Comparison of ENCODE assay signal across 9 cellular contexts in genomic region chr14:50044040-50044651, GRCh38.
DNase-seq lines count a peak whose midpoint lies in the region; ATAC-seq and TF ChIP-seq lines count a peak whose summit lies in the region.
"Had no signal": no experiment of that assay in that cellular context is flagged by ENCODE, and none has a peak within 500 bp of the region (broad histone marks: within the 10 kb centered on the region; RNA-seq: fewer than 3 reads in every experiment).

No MANE protein-coding gene starts in this region.

- H3K4me1 Mint-ChIP-seq in CD14-positive monocyte = peaks cover 68% of the 10 kb centered on the region
- H3K4me1 Mint-ChIP-seq in naive thymus-derived CD8-positive, alpha-beta T cell = peaks cover 46 to 85% (median 78%) of the 10 kb centered on the region in 4 donors

- peak overlapping the region; percentile 59 for H3K9ac ChIP-seq in Loucy (ENCODE audit: low read depth, low read length, poor library complexity, severe bottlenecking)

- no peak for TF ChIP-seq POLR2A in body of pancreas (IDR thresholded peaks at IDR 0.05)

- ATAC-seq in body of pancreas (no peak), HG03280 (IDR thresholded peaks at IDR 0.05; ENCODE audit: unreplicated experiment) (no peak)
- ATAC-seq in naive thymus-derived CD8-positive, alpha-beta T cell = peak; percentile 45 to 58

- no peaks in the 10 kb centered on the region for H3K27me3 ChIP-seq in Loucy (ENCODE audit: insufficient read depth, low read length, poor library complexity, severe bottlenecking)
- no peaks in the 10 kb centered on the region for H3K27me3 ChIP-seq in body of pancreas
- H3K27me3 ChIP-seq: SJSA1 had no signal

- no peak overlapping the region for H3K4me3 Mint-ChIP-seq in CD14-positive monocyte
- H3K4me3 Mint-ChIP-seq in naive thymus-derived CD8-positive, alpha-beta T cell = peak overlapping the region; percentile 36 to 84 (median 68)

- WGBS in body of pancreas, 2 donors = 60 to 70% methylated on average over 4 of the region's 4 CpGs

- H3K9me2 ChIP-seq in Loucy (replicated peaks; ENCODE audit: low read depth, low read length) = no peaks in the 10 kb centered on the region

- peaks cover 0 to 4% (median 0%) of the 10 kb centered on the region in 3 donors for H3K27me3 Mint-ChIP-seq in CD14-positive monocyte (ENCODE audit: low read depth in 3 of 3)
- no peaks in the 10 kb centered on the region for H3K27me3 Mint-ChIP-seq in naive thymus-derived CD8-positive, alpha-beta T cell

- peaks cover 17 to 19% of the 10 kb centered on the region in 2 donors for H3K36me3 Mint-ChIP-seq in CD14-positive monocyte
- H3K36me3 Mint-ChIP-seq in naive thymus-derived CD8-positive, alpha-beta T cell = peaks cover 0 to 9% (median 2%) of the 10 kb centered on the region in 3 donors

- no peak for DNase-seq in CD14-positive monocyte (ENCODE audit: low spot score)
- no peak for DNase-seq in body of pancreas
- DNase-seq in naive thymus-derived CD8-positive, alpha-beta T cell = peak in 4 of 10 donors; percentile 12 to 59 (median 52)
- DNase-seq in NCI-H2196 treated with DMSO at 0.1 percent for 48 hours (lab: John Stamatoyannopoulos, UW; ENCODE audit: unreplicated experiment) = no peak
- DNase-seq in posterior cingulate gyrus = no peak
- DNase-seq in germinal center (ENCODE audit: low spot score) = no peak

- intact Hi-C loops in CD14-positive monocyte (cut with micrococcal nuclease) (no loop called here), body of pancreas (cut with DNase I) (no loop called here), posterior cingulate gyrus (cut with DNase I) (no loop called here)

- POLR2A ChIA-PET in naive thymus-derived CD8-positive, alpha-beta T cell (lab: Charles Lee) = interaction anchor here (0.6 to 5.5 kb wide), 29 partner anchors 10 to 182 kb away, joined by 3 to 86 read pairs (median 5); partner anchors contain the start of genes ARF6 and VCPKMT

- H3K4me1 ChIP-seq in Loucy (ENCODE audit: insufficient read depth, low read length, poor library complexity, severe bottlenecking) (peaks cover 57% of the 10 kb centered on the region), body of pancreas (peaks cover 39% of the 10 kb centered on the region)

- H3F3A ChIP-seq in Loucy (ENCODE audit: low read depth) = no peaks in the 10 kb centered on the region; the same call in 1 of the 2 replicates

- H3K4me3 ChIP-seq in Loucy (ENCODE audit: low read length, poor library complexity, severe bottlenecking) (peak overlapping the region; percentile 19), body of pancreas (no peak overlapping the region)
- H3K4me3 ChIP-seq: SJSA1 had no signal

- H2AFZ ChIP-seq in Loucy (ENCODE audit: low read length) = peak overlapping the region; percentile 41

- no peaks in the 10 kb centered on the region for H3K36me3 ChIP-seq in Loucy (ENCODE audit: insufficient read depth, low read length)
- no peaks in the 10 kb centered on the region for H3K36me3 ChIP-seq in body of pancreas (replicated peaks in 1 of 2; ENCODE audit: insufficient read depth in 1 of 2, low read depth in 2 of 2)
- H3K36me3 ChIP-seq: SJSA1 had no signal

- H3K79me2 ChIP-seq in Loucy (ENCODE audit: insufficient read depth, low read length) = no peaks in the 10 kb centered on the region

- H3K9me3 ChIP-seq in Loucy (ENCODE audit: insufficient read depth, low read depth, low read length) (no peaks in the 10 kb centered on the region), body of pancreas (no peaks in the 10 kb centered on the region)

- TF ChIP-seq CTCF in CD14-positive monocyte (IDR thresholded peaks at IDR 0.05) = no peak
- no peak for TF ChIP-seq CTCF in Loucy (conservative IDR thresholded peaks at IDR 0.05; ENCODE audit: low read length)
- TF ChIP-seq CTCF in body of pancreas (IDR thresholded peaks at IDR 0.05) = no peak

- H3K4me2 ChIP-seq in Loucy (ENCODE audit: low read depth, low read length, poor library complexity, severe bottlenecking) = peak overlapping the region; percentile 49

- no peaks in the 10 kb centered on the region for H4K20me1 ChIP-seq in Loucy (ENCODE audit: insufficient read depth, low read length, poor library complexity, severe bottlenecking)

- H3K27ac Mint-ChIP-seq in CD14-positive monocyte = peak overlapping the region; percentile 93 to 99 (median 96)
- H3K27ac Mint-ChIP-seq in naive thymus-derived CD8-positive, alpha-beta T cell = peak overlapping the region; percentile 90 to 98 (median 96)

- H3K9me3 Mint-ChIP-seq in CD14-positive monocyte = peaks cover 0 to 3% (median 0%) of the 10 kb centered on the region in 7 donors
- peaks cover 0 to 4% (median 0%) of the 10 kb centered on the region in 9 donors for H3K9me3 Mint-ChIP-seq in naive thymus-derived CD8-positive, alpha-beta T cell

- peak overlapping the region; percentile 18 to 81 (median 65) for H3K27ac ChIP-seq in body of pancreas
- H3K27ac ChIP-seq: SJSA1 had no signal

Comparison
In these comparisons a context has a peak if more than half of its experiments do, and no peak if none do; other contexts are left out.
1. H3K4me3 Mint-ChIP-seq: peak in naive thymus-derived CD8-positive, alpha-beta T cell (10 of 10); none in CD14-positive monocyte (0 of 2).
2. ATAC-seq: peak in naive thymus-derived CD8-positive, alpha-beta T cell (2 of 2); none in body of pancreas (single experiment) and HG03280 (single experiment).